Comparison of ENCODE assay signal across 7 cellular contexts in genomic region chr6:32933661-32934085, GRCh38. TPM values are rescaled to one million over a fixed set of nuclear protein-coding genes. Genes with fewer than 3 reads are reported as not detected.
DNase-seq lines count a peak whose midpoint lies in the region; ATAC-seq and TF ChIP-seq lines count a peak whose summit lies in the region.

No MANE protein-coding gene starts in this region.

- peaks cover 0 to 3% (median 0%) of the 10 kb centered on the region in 3 donors for H3K9me3 ChIP-seq in body of pancreas
- no peaks in the 10 kb centered on the region for H3K9me3 ChIP-seq in iPS DF 6.9 (ENCODE audit: control insufficient read depth, insufficient read depth, low read length)

- no peaks in the 10 kb centered on the region for H3K4me1 ChIP-seq in body of pancreas
- no peaks in the 10 kb centered on the region for H3K4me1 ChIP-seq in iPS DF 6.9 (ENCODE audit: control insufficient read depth, insufficient read depth, low read length)

- H3K27ac ChIP-seq in body of pancreas (no peak overlapping the region), iPS DF 6.9 (ENCODE audit: low read length) (no peak overlapping the region)

- no peak for TF ChIP-seq POLR2A in body of pancreas (IDR thresholded peaks at IDR 0.05)

- H3K4me3 ChIP-seq in GM12864 (ENCODE audit: low read depth, low read length), result no peak overlapping the region
- no peak overlapping the region for H3K4me3 ChIP-seq in body of pancreas
- no peak overlapping the region for H3K4me3 ChIP-seq in iPS DF 6.9 (ENCODE audit: low read length)

- DNase-seq in GM12864 (ENCODE audit: low read depth) (no peak), NCI-H146 treated with DMSO at 0.1 percent for 48 hours (lab: John Stamatoyannopoulos, UW; ENCODE audit: unreplicated experiment) (peak; percentile 24), UCSD-AML1 (lab: John Stamatoyannopoulos, UW; ENCODE audit: unreplicated experiment) (peak; percentile 63), body of pancreas (peak; percentile 75 to 87 (median 81)), iPS DF 6.9 (ENCODE audit: low read depth, low spot score) (peak; percentile 50)
- DNase-seq in stimulated activated CD4-positive, alpha-beta T cell treated with anti-CD3 and anti-CD28 coated beads, Interleukin-12 subunit alpha, Interleukin-12 subunit beta, amount 100 ng/mL, for 24 hours (ENCODE audit: low read depth in 2 of 2), result peak; percentile 51 to 76

- TF ChIP-seq CTCF in GM12864 (IDR thresholded peaks at IDR 0.05; ENCODE audit: low read depth, low read length, missing control alignments) (peak; percentile 74), body of pancreas (IDR thresholded peaks at IDR 0.05) (peak; percentile 67 to 81 (median 79))

- H3K36me3 ChIP-seq in body of pancreas (replicated peaks in 1 of 2; ENCODE audit: insufficient read depth in 1 of 2, low read depth in 2 of 2), result no peaks in the 10 kb centered on the region
- no peaks in the 10 kb centered on the region for H3K36me3 ChIP-seq in iPS DF 6.9 (ENCODE audit: control insufficient read depth, insufficient read depth, low read length)

- H3K27me3 ChIP-seq in body of pancreas, result no peaks in the 10 kb centered on the region
- no peaks in the 10 kb centered on the region for H3K27me3 ChIP-seq in iPS DF 6.9 (ENCODE audit: control insufficient read depth, insufficient read depth, low read length)

- intact Hi-C loops in body of pancreas (cut with DNase I), result no loop called here

- WGBS in body of pancreas, 2 donors, result 0 to 11% methylated on average over 3 of the region's 3 CpGs
- WGBS in iPS DF 6.9 (ENCODE audit: insufficient coverage, insufficient read length), result no CpG with 5 or more reads among the region's 3 CpGs

- ATAC-seq in body of pancreas, result peak; percentile 79
- ATAC-seq in HG03039 (IDR thresholded peaks at IDR 0.05; ENCODE audit: unreplicated experiment), result no peak

RNA-seq across cellular contexts. Expression of gene HLA-DMB, which starts 7.2 kb away (rescaled TPM):
- 10 to 100 TPM in 1 of 2 donors, 1 to 10 TPM in 1; 3.0 to 14.3 TPM for total RNA-seq in body of pancreas

RNA-seq across cellular contexts. Expression of gene HLA-DMA, which starts 19.2 kb away (rescaled TPM):
- total RNA-seq in body of pancreas, result 10 to 100 TPM; 15.8 to 26.7 TPM

RNA-seq across cellular contexts. Expression of gene BRD2, which starts 34.7 kb away (rescaled TPM):
- total RNA-seq in body of pancreas, result 100 to 1,000 TPM in 1 of 2 donors, 10 to 100 TPM in 1; 99.1 to 171 TPM
